13 cellular contexts compared by ENCODE assay signal in the genomic region with DNA sequence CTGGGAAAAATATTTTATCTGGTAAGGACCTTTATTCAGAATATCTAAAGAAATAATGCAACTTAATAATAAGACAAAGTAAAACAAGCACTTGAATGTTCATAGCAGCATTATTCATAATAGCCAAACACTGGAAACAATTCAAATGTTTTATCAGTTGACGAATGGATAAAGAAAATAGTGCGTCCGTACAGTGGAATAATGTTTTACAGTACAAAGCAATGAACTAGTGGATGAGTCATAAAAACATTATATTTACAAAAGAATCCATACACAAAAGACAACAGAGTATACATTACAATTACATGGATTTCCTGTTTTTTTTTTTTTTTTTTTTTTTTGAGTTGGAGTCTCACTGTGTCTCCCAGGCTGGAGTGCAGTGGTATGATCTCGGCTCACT. TPM values are rescaled to one million over a fixed set of nuclear protein-coding genes. Genes with fewer than 3 reads are reported as not detected.
DNase-seq lines count a peak whose midpoint lies in the region; ATAC-seq and TF ChIP-seq lines count a peak whose summit lies in the region.
"Had no signal": no experiment of that assay in that cellular context is flagged by ENCODE, and none has a peak within 500 bp of the region (broad histone marks: within the 10 kb centered on the region; RNA-seq: fewer than 3 reads in every experiment).

No MANE protein-coding gene starts in this region.

- BruUV-seq in PC-3 (replicated peaks; lab: Mats Ljungman, UMichigan) = no TSS peak

- ATAC-seq in PC-3 (peak; percentile 72), left colon (peak; percentile 29), HG03439 (IDR thresholded peaks at IDR 0.05; ENCODE audit: unreplicated experiment) (no peak), GM21390 (IDR thresholded peaks at IDR 0.05; ENCODE audit: unreplicated experiment) (no peak)
- ATAC-seq: GM23338 had no signal

- H3K79me2 ChIP-seq in PC-3 (ENCODE audit: low read length) = peaks cover 65% of the 10 kb centered on the region

- H4K20me1 ChIP-seq in PC-3 (ENCODE audit: low read length) = no peaks in the 10 kb centered on the region

- H3K4me3 ChIP-seq in HEK293 (ENCODE audit: low read depth, low read length) (no peak overlapping the region), PC-3 (ENCODE audit: low read length) (peak overlapping the region; percentile 7; the same call in 1 of the 2 replicates), breast epithelium (no peak overlapping the region)
- H3K4me3 ChIP-seq: BLaER1, GM23338 had no signal

- CTCF ChIA-PET in HEK293 (lab: Yijun Ruan, JAX) (interaction anchor here (0.6 to 1.7 kb wide), 6 partner anchors 8 to 483 kb away, joined by 3 to 8 read pairs (median 4); a partner anchor contains a TSS), PC-3 (lab: Charles Lee) (no interaction called here)

- H3K9me3 ChIP-seq in HEK293 (ENCODE audit: control insufficient read depth, insufficient read depth, low read depth, low read length) = no peaks in the 10 kb centered on the region
- no peaks in the 10 kb centered on the region for H3K9me3 ChIP-seq in PC-3 (ENCODE audit: low read length)
- no peaks in the 10 kb centered on the region for H3K9me3 ChIP-seq in breast epithelium
- H3K9me3 ChIP-seq: BLaER1, Caco-2 had no signal

- TF ChIP-seq POLR2A in breast epithelium (IDR thresholded peaks at IDR 0.05) = no peak

- DNase-seq in PC-3 (peak; percentile 68), dermis blood vessel endothelial cell (peak; percentile 13), left colon (no peak), NCI-H82 (lab: John Stamatoyannopoulos, UW) (no peak), breast epithelium (ENCODE audit: low spot score in 2 of 2) (no peak)
- DNase-seq: Caco-2; CD8-positive, alpha-beta memory T cell; H7 had no signal

- intact Hi-C loops in PC-3 (cut with micrococcal nuclease) = no loop called here
- intact Hi-C loops in left colon (cut with DNase I, micrococcal nuclease) = loop anchor here in 1 of 2 donors (10.0 kb wide), 1 partner anchor 116 kb away; a partner anchor contains a TSS
- intact Hi-C loops in breast epithelium (cut with DNase I; ENCODE audit: low total_unique reads) = no loop called here

- H2AFZ ChIP-seq in PC-3 (ENCODE audit: low read length) = no peak overlapping the region
- H2AFZ ChIP-seq: GM23338 had no signal

- H3K9ac ChIP-seq in PC-3 (ENCODE audit: low read length) = no peak overlapping the region
- H3K9ac ChIP-seq: BLaER1 had no signal

- H3K36me3 ChIP-seq in HEK293 (ENCODE audit: control insufficient read depth in 2 of 2, insufficient read depth in 1 of 2, low read length in 2 of 2) (no peaks in the 10 kb centered on the region), PC-3 (ENCODE audit: low read depth, low read length) (no peaks in the 10 kb centered on the region), breast epithelium (no peaks in the 10 kb centered on the region)
- H3K36me3 ChIP-seq: BLaER1 had no signal

- H3K27ac ChIP-seq in HEK293 (ENCODE audit: extremely low read depth, low read depth, low read length) (no peak overlapping the region), PC-3 (ENCODE audit: low read length) (no peak overlapping the region; the same call in 1 of the 2 replicates), breast epithelium (no peak overlapping the region)
- H3K27ac ChIP-seq: BLaER1 had no signal

- H3K4me2 ChIP-seq in PC-3 (ENCODE audit: low read length) = peak overlapping the region; percentile 47
- H3K4me2 ChIP-seq: BLaER1, GM23338 had no signal

- H3K4me1 ChIP-seq in HEK293 (ENCODE audit: control insufficient read depth, insufficient read depth, low read length) (peaks cover 19% of the 10 kb centered on the region), PC-3 (ENCODE audit: insufficient read depth, low read length) (peaks cover 20% of the 10 kb centered on the region), breast epithelium (no peaks in the 10 kb centered on the region)
- H3K4me1 ChIP-seq: BLaER1 had no signal

- no peaks in the 10 kb centered on the region for H3K9me2 ChIP-seq in PC-3 (replicated peaks; ENCODE audit: low read length)

- POLR2A ChIA-PET in HEK293 (lab: Yijun Ruan, JAX) (interaction anchor here (1.8 kb wide), 1 partner anchor 12 kb away, joined by 6 read pairs; a partner anchor contains a TSS), PC-3 (lab: Charles Lee; ENCODE audit: unreplicated experiment) (no interaction called here)

- H3K27me3 ChIP-seq in PC-3 (ENCODE audit: low read length) (no peaks in the 10 kb centered on the region), breast epithelium (no peaks in the 10 kb centered on the region)
- H3K27me3 ChIP-seq: BLaER1 had no signal

- no peaks in the 10 kb centered on the region for H3F3A ChIP-seq in PC-3 (ENCODE audit: low read length, unreplicated experiment)

- TF ChIP-seq CTCF in HEK293 (tag by site-specific recombination; IDR thresholded peaks at IDR 0.05) = no peak
- TF ChIP-seq CTCF in PC-3 (conservative IDR thresholded peaks at IDR 0.05; ENCODE audit: low read depth, low read length) = no peak
- no peak for TF ChIP-seq CTCF in breast epithelium (IDR thresholded peaks at IDR 0.05)

TF ChIP-seq in HEK293, 187 proteins besides CTCF, POLR2A, EP300 and RAD21:
- TF ChIP-seq SETDB1 (IDR thresholded peaks at IDR 0.05; ENCODE audit: insufficient read length, low read length) = peak; percentile 17
- TF ChIP-seq ZNF248 (tag by site-specific recombination; IDR thresholded peaks at IDR 0.05) = no peak
- TF ChIP-seq, protein P1, sequence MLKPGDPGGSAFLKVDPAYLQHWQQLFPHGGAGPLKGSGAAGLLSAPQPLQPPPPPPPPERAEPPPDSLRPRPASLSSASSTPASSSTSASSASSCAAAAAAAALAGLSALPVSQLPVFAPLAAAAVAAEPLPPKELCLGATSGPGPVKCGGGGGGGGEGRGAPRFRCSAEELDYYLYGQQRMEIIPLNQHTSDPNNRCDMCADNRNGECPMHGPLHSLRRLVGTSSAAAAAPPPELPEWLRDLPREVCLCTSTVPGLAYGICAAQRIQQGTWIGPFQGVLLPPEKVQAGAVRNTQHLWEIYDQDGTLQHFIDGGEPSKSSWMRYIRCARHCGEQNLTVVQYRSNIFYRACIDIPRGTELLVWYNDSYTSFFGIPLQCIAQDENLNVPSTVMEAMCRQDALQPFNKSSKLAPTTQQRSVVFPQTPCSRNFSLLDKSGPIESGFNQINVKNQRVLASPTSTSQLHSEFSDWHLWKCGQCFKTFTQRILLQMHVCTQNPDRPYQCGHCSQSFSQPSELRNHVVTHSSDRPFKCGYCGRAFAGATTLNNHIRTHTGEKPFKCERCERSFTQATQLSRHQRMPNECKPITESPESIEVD (tag by site-specific recombination; IDR thresholded peaks at IDR 0.05) = peak; percentile 21; the same call in 1 of the 2 replicates
TF ChIP-seq in HEK293: peak in this region for 2.

RNA-seq across cellular contexts. Expression of a gene that starts 12.7 kb away (rescaled TPM):
- total RNA-seq in PC-3 (2014; rRNA removed) = 14.9 and 15.7 TPM in 2 replicates
- total RNA-seq in dermis blood vessel endothelial cell = 16.3 and 25.8 TPM in 2 replicates
- 10 to 100 TPM; 47.4 to 48.4 TPM for total RNA-seq in left colon
- total RNA-seq in breast epithelium = 10 to 100 TPM; 22.0 to 36.6 (median 27.1) TPM

Comparison
In these comparisons a context has a peak if more than half of its experiments do, and no peak if none do; other contexts are left out.
1. ATAC-seq: peak in PC-3 (single experiment) and left colon (single experiment); none in HG03439 (single experiment) and GM21390 (single experiment).
2. DNase-seq: peak in PC-3 (single experiment) and dermis blood vessel endothelial cell (single experiment); none in left colon (0 of 2), NCI-H82 (single experiment) and breast epithelium (0 of 2).